In genomic region chr1:16351994-16352841, GRCh38 we compare ENCODE assay signal across 8 cellular contexts. TPM values are rescaled to one million over a fixed set of nuclear protein-coding genes. Genes with fewer than 3 reads are reported as not detected.
DNase-seq lines count a peak whose midpoint lies in the region; ATAC-seq, FAIRE-seq and TF ChIP-seq lines count a peak whose summit lies in the region.

Gene FBXO42 (minus strand): TSS chr1:16352480. CDS start chr1:16315418, 37,062 bp downstream.

- no peaks in the 10 kb centered on the region for H3K27me3 Mint-ChIP-seq in activated naive CD8-positive, alpha-beta T cell treated with anti-CD3 and anti-CD28 coated beads, Interleukin-2, amount 50 U/mL, for 24 hours
- H3K27me3 Mint-ChIP-seq in type B pancreatic cell: no peaks in the 10 kb centered on the region

- peak within 1 kb of the TSS; percentile 90 for H3K27ac Mint-ChIP-seq in activated naive CD8-positive, alpha-beta T cell treated with anti-CD3 and anti-CD28 coated beads, Interleukin-2, amount 50 U/mL, for 24 hours
- H3K27ac Mint-ChIP-seq in type B pancreatic cell: peak within 1 kb of the TSS; percentile 97

- TF ChIP-seq CTCF in type B pancreatic cell (conservative IDR thresholded peaks at IDR 0.05): peak; percentile 63

- peak; percentile 87 for ATAC-seq in HG02840 (IDR thresholded peaks at IDR 0.05; ENCODE audit: low FRiP score, unreplicated experiment)
- peak; percentile 96 for ATAC-seq in activated naive CD8-positive, alpha-beta T cell treated with anti-CD3 and anti-CD28 coated beads, Interleukin-2, amount 50 U/mL, for 24 hours

- TF ChIP-seq POLR2A in GM12891 (IDR thresholded peaks at IDR 0.05; ENCODE audit: low read depth, low read length): peak; percentile 93

- H3K4me3 Mint-ChIP-seq in activated naive CD8-positive, alpha-beta T cell treated with anti-CD3 and anti-CD28 coated beads, Interleukin-2, amount 50 U/mL, for 24 hours: peak within 1 kb of the TSS; percentile 87
- peak within 1 kb of the TSS; percentile 93 for H3K4me3 Mint-ChIP-seq in type B pancreatic cell

- FAIRE-seq in GM12891 (lab: Jason Lieb, UNC): peak; percentile 98

- DNase-seq in GM12891 (ENCODE audit: insufficient read length, low spot score): peak; percentile 86
- DNase-seq in NCI-H1436 (lab: John Stamatoyannopoulos, UW): peak; percentile 89
- peak; percentile 87 for DNase-seq in SW480 (ENCODE audit: low spot score)
- DNase-seq in activated naive CD8-positive, alpha-beta T cell treated with anti-CD3 and anti-CD28 coated beads, Interleukin-2, amount 50 U/mL, for 24 hours: peak; percentile 92
- DNase-seq in cardiac septum (ENCODE audit: low spot score): peak; percentile 96
- DNase-seq in posterior cingulate gyrus: peak; percentile 82 to 98 (median 88)
- peak; percentile 96 for DNase-seq in type B pancreatic cell (ENCODE audit: extremely low spot score, unreplicated experiment)

- peaks cover 39% of the 10 kb centered on the region for H3K4me1 Mint-ChIP-seq in activated naive CD8-positive, alpha-beta T cell treated with anti-CD3 and anti-CD28 coated beads, Interleukin-2, amount 50 U/mL, for 24 hours
- peaks cover 16% of the 10 kb centered on the region for H3K4me1 Mint-ChIP-seq in type B pancreatic cell (ENCODE audit: unreplicated experiment)

- H3K36me3 Mint-ChIP-seq in activated naive CD8-positive, alpha-beta T cell treated with anti-CD3 and anti-CD28 coated beads, Interleukin-2, amount 50 U/mL, for 24 hours (ENCODE audit: low read depth): peaks cover 2% of the 10 kb centered on the region
- H3K36me3 Mint-ChIP-seq in type B pancreatic cell: no peaks in the 10 kb centered on the region

- no peaks in the 10 kb centered on the region for H3K9me3 Mint-ChIP-seq in activated naive CD8-positive, alpha-beta T cell treated with anti-CD3 and anti-CD28 coated beads, Interleukin-2, amount 50 U/mL, for 24 hours
- no peaks in the 10 kb centered on the region for H3K9me3 Mint-ChIP-seq in type B pancreatic cell

- intact Hi-C loops in cardiac septum (cut with DNase I) (loop anchor here (2.0 to 5.0 kb wide), 2 partner anchors 15 to 105 kb away; partner anchors contain the start of gene SZRD1), posterior cingulate gyrus (cut with DNase I) (loop anchor here (10.0 kb wide), 1 partner anchor 703 kb away; the partner anchor contains the start of gene SDHB)

TF ChIP-seq in GM12891, 5 proteins besides CTCF, POLR2A, EP300 and RAD21:
- TF ChIP-seq SPI1 (IDR thresholded peaks at IDR 0.05; ENCODE audit: low read depth, low read length): no peak
- no peak for TF ChIP-seq PAX5 (IDR thresholded peaks at IDR 0.05; ENCODE audit: insufficient read depth, low read length, severe bottlenecking)
- peak; percentile 91 for TF ChIP-seq POLR2AphosphoS5 (IDR thresholded peaks at IDR 0.05; ENCODE audit: low read depth, low read length)
- TF ChIP-seq TAF1 (IDR thresholded peaks at IDR 0.05; ENCODE audit: low read depth, low read length): peak; percentile 73
- TF ChIP-seq POU2F2 (IDR thresholded peaks at IDR 0.05; ENCODE audit: low read depth, low read length): peak; percentile 81

RNA-seq across cellular contexts. Expression of gene FBXO42, which starts in this region (rescaled TPM):
- polyA plus RNA-seq in GM12891 (2012; ENCODE audit: low read depth, missing spikeins): 12.0 TPM
- total RNA-seq in cardiac septum: 14.1 TPM
- 18.4 and 19.0 TPM in 2 replicates for total RNA-seq in type B pancreatic cell (ENCODE audit: low replicate concordance)

Comparison
In these comparisons a context has a peak if more than half of its experiments do, and no peak if none do; other contexts are left out.
1. Peak in every context shown above with its lines: DNase-seq and ATAC-seq.